ENCODE assay signal across 8 cellular contexts in the genomic region with DNA sequence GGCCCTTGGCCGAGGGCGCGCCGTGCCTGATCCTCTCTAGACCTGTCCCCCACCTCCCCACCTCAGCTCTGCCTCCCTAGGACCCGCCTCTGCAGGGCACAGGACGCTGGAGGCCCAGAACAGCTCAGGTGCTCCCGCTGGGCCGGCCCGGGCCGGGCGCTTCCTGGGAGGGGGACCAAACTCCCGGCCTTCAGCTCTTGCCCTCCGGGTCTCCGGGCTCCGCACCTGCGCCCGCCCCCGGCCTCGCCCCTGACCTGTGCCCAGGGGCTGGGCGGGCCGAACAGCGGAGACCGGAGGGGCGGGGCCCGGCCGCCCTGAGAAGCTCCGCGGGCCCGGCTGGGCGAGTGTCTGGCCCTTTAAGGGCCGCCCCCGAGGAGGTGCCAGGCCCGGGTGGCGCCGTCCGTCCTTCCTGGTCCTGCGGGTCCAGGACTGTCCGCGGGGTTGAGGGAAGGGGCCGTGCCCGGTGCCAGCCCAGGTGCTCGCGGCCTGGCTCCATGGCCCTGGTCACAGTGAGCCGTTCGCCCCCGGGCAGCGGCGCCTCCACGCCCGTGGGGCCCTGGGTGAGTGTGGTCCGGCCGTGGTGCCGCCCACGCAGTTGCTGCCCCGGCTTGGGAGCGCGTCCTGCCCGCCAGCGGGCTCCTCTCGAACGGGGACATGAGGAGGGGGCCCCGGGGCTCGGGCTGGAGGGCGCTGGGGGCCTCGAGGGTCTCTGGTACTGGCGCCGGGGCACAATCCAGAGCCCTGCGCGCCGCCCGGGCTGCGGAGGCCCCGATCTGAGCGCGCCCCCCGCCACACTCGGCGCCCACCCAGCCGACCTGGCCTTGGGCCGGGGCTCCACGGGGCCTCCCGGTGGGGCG. TPM values are rescaled to one million over a fixed set of nuclear protein-coding genes. Genes with fewer than 3 reads are reported as not detected.
DNase-seq lines count a peak whose midpoint lies in the region; ATAC-seq and TF ChIP-seq lines count a peak whose summit lies in the region.

A gene with protein sequence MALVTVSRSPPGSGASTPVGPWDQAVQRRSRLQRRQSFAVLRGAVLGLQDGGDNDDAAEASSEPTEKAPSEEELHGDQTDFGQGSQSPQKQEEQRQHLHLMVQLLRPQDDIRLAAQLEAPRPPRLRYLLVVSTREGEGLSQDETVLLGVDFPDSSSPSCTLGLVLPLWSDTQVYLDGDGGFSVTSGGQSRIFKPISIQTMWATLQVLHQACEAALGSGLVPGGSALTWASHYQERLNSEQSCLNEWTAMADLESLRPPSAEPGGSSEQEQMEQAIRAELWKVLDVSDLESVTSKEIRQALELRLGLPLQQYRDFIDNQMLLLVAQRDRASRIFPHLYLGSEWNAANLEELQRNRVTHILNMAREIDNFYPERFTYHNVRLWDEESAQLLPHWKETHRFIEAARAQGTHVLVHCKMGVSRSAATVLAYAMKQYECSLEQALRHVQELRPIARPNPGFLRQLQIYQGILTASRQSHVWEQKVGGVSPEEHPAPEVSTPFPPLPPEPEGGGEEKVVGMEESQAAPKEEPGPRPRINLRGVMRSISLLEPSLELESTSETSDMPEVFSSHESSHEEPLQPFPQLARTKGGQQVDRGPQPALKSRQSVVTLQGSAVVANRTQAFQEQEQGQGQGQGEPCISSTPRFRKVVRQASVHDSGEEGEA (plus strand): TSS at position 399 of the 857 bp plus-strand sequence. CDS start 96 bp downstream, at position 495.

- H3K4me3 Mint-ChIP-seq in T-helper 1 cell treated with Interleukin-12 subunit alpha and Interleukin-12 subunit beta and Interleukin-4 antibody, amounts not matched to agents 30 μg/mL and 1 μg/mL, for 36 hours: peak within 1 kb of the TSS; percentile 31

- H3K36me3 Mint-ChIP-seq in T-helper 1 cell treated with Interleukin-12 subunit alpha and Interleukin-12 subunit beta and Interleukin-4 antibody, amounts not matched to agents 30 μg/mL and 1 μg/mL, for 36 hours (ENCODE audit: low read depth): peaks cover 13% of the 10 kb centered on the region

- no peaks in the 10 kb centered on the region for H3K27me3 ChIP-seq in sigmoid colon

- no peak for ATAC-seq in GM19328 (IDR thresholded peaks at IDR 0.05; ENCODE audit: unreplicated experiment)
- no peak for ATAC-seq in GM19395 (IDR thresholded peaks at IDR 0.05; ENCODE audit: unreplicated experiment)

- H3K27me3 Mint-ChIP-seq in T-helper 1 cell treated with Interleukin-12 subunit alpha and Interleukin-12 subunit beta and Interleukin-4 antibody, amounts not matched to agents 30 μg/mL and 1 μg/mL, for 36 hours (ENCODE audit: low read depth): no peaks in the 10 kb centered on the region

- 1 to 10% methylated on average over 83 of the region's 83 CpGs for WGBS in sigmoid colon, 2 donors

- intact Hi-C loops in sigmoid colon (cut with DNase I): no loop called here

- TF ChIP-seq CTCF in sigmoid colon (IDR thresholded peaks at IDR 0.05): no peak

- peak within 1 kb of the TSS; percentile 69 to 77 (median 74) for H3K27ac ChIP-seq in sigmoid colon

- H3K4me1 ChIP-seq in sigmoid colon: peaks cover 0 to 31% (median 24%) of the 10 kb centered on the region in 4 donors

- TF ChIP-seq EP300 in Ishikawa (IDR thresholded peaks at IDR 0.05; ENCODE audit: borderline replicate concordance) (no peak), sigmoid colon (IDR thresholded peaks at IDR 0.05) (no peak)

- H3K4me1 Mint-ChIP-seq in T-helper 1 cell treated with Interleukin-12 subunit alpha and Interleukin-12 subunit beta and Interleukin-4 antibody, amounts not matched to agents 30 μg/mL and 1 μg/mL, for 36 hours (ENCODE audit: low read depth): peaks cover 2% of the 10 kb centered on the region

- H3K9me3 Mint-ChIP-seq in T-helper 1 cell treated with Interleukin-12 subunit alpha and Interleukin-12 subunit beta and Interleukin-4 antibody, amounts not matched to agents 30 μg/mL and 1 μg/mL, for 36 hours: no peaks in the 10 kb centered on the region

- H3K4me3 ChIP-seq in sigmoid colon: peak within 1 kb of the TSS; percentile 54 to 98 (median 78)

- H3K27ac Mint-ChIP-seq in T-helper 1 cell treated with Interleukin-12 subunit alpha and Interleukin-12 subunit beta and Interleukin-4 antibody, amounts not matched to agents 30 μg/mL and 1 μg/mL, for 36 hours: no peak within 1 kb of the TSS

- TF ChIP-seq POLR2A in sigmoid colon (IDR thresholded peaks at IDR 0.05): peak in 1 of 2 donors; percentile 41

- TF ChIP-seq RAD21 in Ishikawa (IDR thresholded peaks at IDR 0.05; ENCODE audit: low read depth): no peak

- DNase-seq in COR-L47 (lab: John Stamatoyannopoulos, UW) (peak; percentile 40), cerebellar cortex (ENCODE audit: low spot score) (peak; percentile 75), iPS-NIHi11 (ENCODE audit: low spot score) (peak; percentile 92), sigmoid colon (peak; percentile 84)

- no peaks in the 10 kb centered on the region for H3K9me3 ChIP-seq in sigmoid colon

- peaks cover 12 to 44% (median 29%) of the 10 kb centered on the region in 4 donors for H3K36me3 ChIP-seq in sigmoid colon

TF ChIP-seq in Ishikawa, 13 proteins besides CTCF, POLR2A, EP300 and RAD21:
- TF ChIP-seq ZBTB7A (IDR thresholded peaks at IDR 0.05; ENCODE audit: low read depth): no peak; the same call in none of the 2 replicates
- peak; percentile 97 for TF ChIP-seq EGR1 (IDR thresholded peaks at IDR 0.05)
- no peak for TF ChIP-seq CREB1 (IDR thresholded peaks at IDR 0.05; ENCODE audit: low read depth)
- TF ChIP-seq TAF1 (IDR thresholded peaks at IDR 0.05; ENCODE audit: low read depth): 0 out of 2 replicates have a peak, but pooled peaks have one; percentile 7
- no peak for TF ChIP-seq FOXM1 (IDR thresholded peaks at IDR 0.05; ENCODE audit: borderline replicate concordance, low read depth)
- TF ChIP-seq YY1 (IDR thresholded peaks at IDR 0.05; ENCODE audit: low read depth): 0 out of 2 replicates have a peak, but pooled peaks have one; percentile 28
- TF ChIP-seq, protein P1, sequence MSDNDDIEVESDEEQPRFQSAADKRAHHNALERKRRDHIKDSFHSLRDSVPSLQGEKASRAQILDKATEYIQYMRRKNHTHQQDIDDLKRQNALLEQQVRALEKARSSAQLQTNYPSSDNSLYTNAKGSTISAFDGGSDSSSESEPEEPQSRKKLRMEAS (IDR thresholded peaks at IDR 0.05): no peak; the same call in 1 of the 2 replicates
- TF ChIP-seq, protein P2, sequence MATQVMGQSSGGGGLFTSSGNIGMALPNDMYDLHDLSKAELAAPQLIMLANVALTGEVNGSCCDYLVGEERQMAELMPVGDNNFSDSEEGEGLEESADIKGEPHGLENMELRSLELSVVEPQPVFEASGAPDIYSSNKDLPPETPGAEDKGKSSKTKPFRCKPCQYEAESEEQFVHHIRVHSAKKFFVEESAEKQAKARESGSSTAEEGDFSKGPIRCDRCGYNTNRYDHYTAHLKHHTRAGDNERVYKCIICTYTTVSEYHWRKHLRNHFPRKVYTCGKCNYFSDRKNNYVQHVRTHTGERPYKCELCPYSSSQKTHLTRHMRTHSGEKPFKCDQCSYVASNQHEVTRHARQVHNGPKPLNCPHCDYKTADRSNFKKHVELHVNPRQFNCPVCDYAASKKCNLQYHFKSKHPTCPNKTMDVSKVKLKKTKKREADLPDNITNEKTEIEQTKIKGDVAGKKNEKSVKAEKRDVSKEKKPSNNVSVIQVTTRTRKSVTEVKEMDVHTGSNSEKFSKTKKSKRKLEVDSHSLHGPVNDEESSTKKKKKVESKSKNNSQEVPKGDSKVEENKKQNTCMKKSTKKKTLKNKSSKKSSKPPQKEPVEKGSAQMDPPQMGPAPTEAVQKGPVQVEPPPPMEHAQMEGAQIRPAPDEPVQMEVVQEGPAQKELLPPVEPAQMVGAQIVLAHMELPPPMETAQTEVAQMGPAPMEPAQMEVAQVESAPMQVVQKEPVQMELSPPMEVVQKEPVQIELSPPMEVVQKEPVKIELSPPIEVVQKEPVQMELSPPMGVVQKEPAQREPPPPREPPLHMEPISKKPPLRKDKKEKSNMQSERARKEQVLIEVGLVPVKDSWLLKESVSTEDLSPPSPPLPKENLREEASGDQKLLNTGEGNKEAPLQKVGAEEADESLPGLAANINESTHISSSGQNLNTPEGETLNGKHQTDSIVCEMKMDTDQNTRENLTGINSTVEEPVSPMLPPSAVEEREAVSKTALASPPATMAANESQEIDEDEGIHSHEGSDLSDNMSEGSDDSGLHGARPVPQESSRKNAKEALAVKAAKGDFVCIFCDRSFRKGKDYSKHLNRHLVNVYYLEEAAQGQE (IDR thresholded peaks at IDR 0.05; ENCODE audit: low read depth): no peak
- no peak for TF ChIP-seq CEBPB (IDR thresholded peaks at IDR 0.05)
- TF ChIP-seq, protein P3, sequence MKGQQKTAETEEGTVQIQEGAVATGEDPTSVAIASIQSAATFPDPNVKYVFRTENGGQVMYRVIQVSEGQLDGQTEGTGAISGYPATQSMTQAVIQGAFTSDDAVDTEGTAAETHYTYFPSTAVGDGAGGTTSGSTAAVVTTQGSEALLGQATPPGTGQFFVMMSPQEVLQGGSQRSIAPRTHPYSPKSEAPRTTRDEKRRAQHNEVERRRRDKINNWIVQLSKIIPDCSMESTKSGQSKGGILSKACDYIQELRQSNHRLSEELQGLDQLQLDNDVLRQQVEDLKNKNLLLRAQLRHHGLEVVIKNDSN (IDR thresholded peaks at IDR 0.05): no peak
- no peak for TF ChIP-seq NFIC (IDR thresholded peaks at IDR 0.05)
- no peak; the same call in 1 of the 2 replicates for TF ChIP-seq TCF12 (IDR thresholded peaks at IDR 0.05; ENCODE audit: low read depth)
- TF ChIP-seq TEAD4 (IDR thresholded peaks at IDR 0.05): no peak

RNA-seq across cellular contexts. Expression of the gene that starts here (rescaled TPM):
- 10 to 100 TPM; 20.0 to 37.7 (median 26.6) TPM for total RNA-seq in sigmoid colon
- polyA plus RNA-seq in sigmoid colon: 10 to 100 TPM; 15.6 to 39.0 (median 21.3) TPM

Comparison
In these comparisons a context has a peak if more than half of its experiments do, and no peak if none do; other contexts are left out.
1. DNase-seq: peak in every context shown above with its lines; median percentile 92 in iPS-NIHi11; 84 in sigmoid colon; 75 in cerebellar cortex; 40 in COR-L47.